ENCODE assay signal across 12 cellular contexts in genomic region chr2:188628989-188629889, GRCh38.
A peak's percentile ranks its signal among the peaks of the same experiment; 100 is the strongest.
DNase-seq lines count a peak whose midpoint lies in the region; ATAC-seq and TF ChIP-seq lines count a peak whose summit lies in the region.
"Had no signal": no experiment of that assay in that cellular context is flagged by ENCODE, and none has a peak within 500 bp of the region (broad histone marks: within the 10 kb centered on the region; RNA-seq: fewer than 3 reads in every experiment).

No MANE protein-coding gene starts in this region.

- TF ChIP-seq CTCF in heart right ventricle (IDR thresholded peaks at IDR 0.05) (no peak), thyroid gland (IDR thresholded peaks at IDR 0.05) (no peak)

- no peaks in the 10 kb centered on the region for H3K36me3 ChIP-seq in heart right ventricle
- no peaks in the 10 kb centered on the region for H3K36me3 ChIP-seq in thyroid gland
- H3K36me3 ChIP-seq: prostate gland had no signal

- H3K9me3 ChIP-seq in heart right ventricle: no peaks in the 10 kb centered on the region
- H3K9me3 ChIP-seq in thyroid gland: no peaks in the 10 kb centered on the region
- H3K9me3 ChIP-seq: prostate gland had no signal

- no peak for TF ChIP-seq POLR2A in thyroid gland (IDR thresholded peaks at IDR 0.05)

- no peak overlapping the region for H3K4me3 ChIP-seq in heart right ventricle
- no peak overlapping the region for H3K4me3 ChIP-seq in thyroid gland (replicated peaks in 1 of 3)
- H3K4me3 ChIP-seq: prostate gland had no signal

- WGBS in heart right ventricle, 2 donors: 67 to 68% methylated on average over 4 of the region's 4 CpGs
- 71 to 83% methylated on average over 4 of the region's 4 CpGs for WGBS in thyroid gland, 2 donors

- intact Hi-C loops in heart right ventricle (cut with DNase I) (no loop called here), thyroid gland (cut with DNase I) (no loop called here)

- H3K27me3 ChIP-seq in heart right ventricle (no peaks in the 10 kb centered on the region), thyroid gland (no peaks in the 10 kb centered on the region)

- H3K27ac ChIP-seq in heart right ventricle (peak overlapping the region in 6 of 10 donors; percentile 1 to 76 (median 39)), thyroid gland (peak overlapping the region in 2 of 3 donors; percentile 34 to 57)
- H3K27ac ChIP-seq: prostate gland had no signal

- peak; percentile 15 for DNase-seq in DMS 273 (lab: John Stamatoyannopoulos, UW; ENCODE audit: unreplicated experiment)
- no peak for DNase-seq in DMS 273 treated with DMSO at 0.1 percent for 48 hours (lab: John Stamatoyannopoulos, UW)
- DNase-seq in amniotic stem cell (lab: John Stamatoyannopoulos, UW): peak; percentile 76
- no peak for DNase-seq in heart right ventricle
- no peak for DNase-seq in thyroid gland
- no peak for DNase-seq in NCI-H1092 (lab: John Stamatoyannopoulos, UW)
- no peak for DNase-seq in amygdala (lab: John Stamatoyannopoulos, UW)
- DNase-seq: 8988T; activated CD8-positive, alpha-beta memory T cell treated with anti-CD3 and anti-CD28 coated beads for 24 hours; RPMI8226 had no signal

- ATAC-seq in heart right ventricle (peak in 4 of 8 donors; percentile 23 to 43 (median 28)), HG02840 (IDR thresholded peaks at IDR 0.05; ENCODE audit: low FRiP score, unreplicated experiment) (no peak)

- H3K4me1 ChIP-seq in heart right ventricle (peaks cover 0 to 16% (median 5%) of the 10 kb centered on the region in 9 donors), thyroid gland (peaks cover 16 to 27% of the 10 kb centered on the region in 2 donors)
- H3K4me1 ChIP-seq: prostate gland had no signal

Comparison
In these comparisons a context has a peak if more than half of its experiments do, and no peak if none do; other contexts are left out.
1. DNase-seq: peak in DMS 273 (single experiment) and amniotic stem cell (single experiment); none in DMS 273 treated with DMSO at 0.1 percent for 48 hours (single experiment), heart right ventricle (0 of 2), thyroid gland (0 of 2), NCI-H1092 (single experiment) and amygdala (0 of 56).